8 cellular contexts compared by ENCODE assay signal in genomic region chr19:7395360-7395781, GRCh38. TPM values are rescaled to one million over a fixed set of nuclear protein-coding genes. Genes with fewer than 3 reads are reported as not detected.
DNase-seq lines count a peak whose midpoint lies in the region; ATAC-seq and TF ChIP-seq lines count a peak whose summit lies in the region.

No MANE protein-coding gene starts in this region.

- H3K9me3 ChIP-seq in lower lobe of right lung: no peaks in the 10 kb centered on the region

- peaks cover 29% of the 10 kb centered on the region for H3K4me1 Mint-ChIP-seq in activated naive CD4-positive, alpha-beta T cell treated with anti-CD3 and anti-CD28 coated beads, Interleukin-2, amount 10 ng/mL, durations not matched to agents 7 days and 5 days
- peaks cover 26% of the 10 kb centered on the region for H3K4me1 Mint-ChIP-seq in type B pancreatic cell (ENCODE audit: unreplicated experiment)

- H3K36me3 ChIP-seq in KMS-11 (ENCODE audit: insufficient read depth) (no peaks in the 10 kb centered on the region), lower lobe of right lung (peaks cover 5% of the 10 kb centered on the region)

- no peak for DNase-seq in activated naive CD4-positive, alpha-beta T cell treated with anti-CD3 and anti-CD28 coated beads, Interleukin-2, amount 10 ng/mL, durations not matched to agents 7 days and 5 days
- no peak for DNase-seq in activated naive CD4-positive, alpha-beta T cell (lab: John Stamatoyannopoulos, UW)
- no peak for DNase-seq in cardiac fibroblast (ENCODE audit: low read depth in 2 of 2)
- no peak for DNase-seq in lower lobe of right lung
- DNase-seq in type B pancreatic cell (ENCODE audit: extremely low spot score, unreplicated experiment): no peak
- DNase-seq in NCI-H1092 treated with DMSO at 0.1 percent for 48 hours (lab: John Stamatoyannopoulos, UW): no peak
- DNase-seq in T-helper 9 cell: no peak

- peak overlapping the region; percentile 79 for H2AFZ ChIP-seq in KMS-11 (ENCODE audit: low read depth)

- H3K27me3 Mint-ChIP-seq in activated naive CD4-positive, alpha-beta T cell treated with anti-CD3 and anti-CD28 coated beads, Interleukin-2, amount 10 ng/mL, durations not matched to agents 7 days and 5 days: no peaks in the 10 kb centered on the region
- no peaks in the 10 kb centered on the region for H3K27me3 Mint-ChIP-seq in type B pancreatic cell

- no peaks in the 10 kb centered on the region for H3K9me3 Mint-ChIP-seq in activated naive CD4-positive, alpha-beta T cell treated with anti-CD3 and anti-CD28 coated beads, Interleukin-2, amount 10 ng/mL, durations not matched to agents 7 days and 5 days
- H3K9me3 Mint-ChIP-seq in type B pancreatic cell: no peaks in the 10 kb centered on the region

- peaks cover 24% of the 10 kb centered on the region for H3K36me3 Mint-ChIP-seq in activated naive CD4-positive, alpha-beta T cell treated with anti-CD3 and anti-CD28 coated beads, Interleukin-2, amount 10 ng/mL, durations not matched to agents 7 days and 5 days
- no peaks in the 10 kb centered on the region for H3K36me3 Mint-ChIP-seq in type B pancreatic cell

- peak overlapping the region; percentile 37 for H3K4me2 ChIP-seq in KMS-11

- intact Hi-C loops in lower lobe of right lung (cut with DNase I): no loop called here

- H3K9ac ChIP-seq in KMS-11: peak overlapping the region; percentile 52; the same call in 1 of the 2 replicates

- CTCF ChIA-PET in activated naive CD4-positive, alpha-beta T cell treated with anti-CD3 and anti-CD28 coated beads, Interleukin-2, amount 10 ng/mL, durations not matched to agents 7 days and 5 days (lab: Charles Lee): interaction anchor here (1.2 kb wide), 1 partner anchor 28 kb away, joined by 3 read pairs; no protein-coding TSS in a partner anchor

- peak overlapping the region; percentile 61 for H3K27ac Mint-ChIP-seq in activated naive CD4-positive, alpha-beta T cell treated with anti-CD3 and anti-CD28 coated beads, Interleukin-2, amount 10 ng/mL, durations not matched to agents 7 days and 5 days
- H3K27ac Mint-ChIP-seq in type B pancreatic cell: peak overlapping the region; percentile 84

- H3K4me3 ChIP-seq in KMS-11 (IDR thresholded peaks at IDR 0.05; ENCODE audit: insufficient read depth, low read depth, low read length): no peak overlapping the region
- H3K4me3 ChIP-seq in cardiac fibroblast (replicated peaks in 1 of 2; ENCODE audit: low read depth in 2 of 2, low read length in 2 of 2): peak overlapping the region; percentile 95 to 97
- H3K4me3 ChIP-seq in lower lobe of right lung: peak overlapping the region; percentile 98

- H3K27me3 ChIP-seq in KMS-11 (ENCODE audit: insufficient read depth, low read depth) (0 out of 2 replicates have a peak, but pooled peaks cover 4% of the 10 kb centered on the region), lower lobe of right lung (ENCODE audit: low read depth) (no peaks in the 10 kb centered on the region)

- no peaks in the 10 kb centered on the region for H4K20me1 ChIP-seq in KMS-11 (ENCODE audit: insufficient read depth)

- H3K4me1 ChIP-seq in KMS-11 (ENCODE audit: low read depth, poor library complexity, severe bottlenecking) (peaks cover 7% of the 10 kb centered on the region), lower lobe of right lung (peaks cover 40% of the 10 kb centered on the region)

- peaks cover 21% of the 10 kb centered on the region for H3K79me2 ChIP-seq in KMS-11 (ENCODE audit: insufficient read depth, low read depth)

- TF ChIP-seq CTCF in KMS-11 (conservative IDR thresholded peaks at IDR 0.05; ENCODE audit: low read depth, low read length) (no peak), cardiac fibroblast (IDR thresholded peaks at IDR 0.05; ENCODE audit: low read depth, low read length) (no peak), lower lobe of right lung (IDR thresholded peaks at IDR 0.05) (no peak), type B pancreatic cell (conservative IDR thresholded peaks at IDR 0.05) (no peak)

- H3K4me3 Mint-ChIP-seq in activated naive CD4-positive, alpha-beta T cell treated with anti-CD3 and anti-CD28 coated beads, Interleukin-2, amount 10 ng/mL, durations not matched to agents 7 days and 5 days: peak overlapping the region; percentile 87
- H3K4me3 Mint-ChIP-seq in type B pancreatic cell: peak overlapping the region; percentile 93

- H3K27ac ChIP-seq in KMS-11: no peak overlapping the region
- peak overlapping the region; percentile 91 for H3K27ac ChIP-seq in lower lobe of right lung

- peak; percentile 39 to 60 for ATAC-seq in lower lobe of right lung

RNA-seq across cellular contexts. Expression of gene ARHGEF18, which starts 46.6 kb away (rescaled TPM):
- total RNA-seq in lower lobe of right lung (42.4 TPM), type B pancreatic cell (ENCODE audit: low replicate concordance) (40.9 and 44.1 TPM in 2 replicates)
